In genomic region chr4:77538574-77539157, GRCh38 we compare ENCODE assay signal across 9 cellular contexts.
A peak's percentile ranks its signal among the peaks of the same experiment; 100 is the strongest.
DNase-seq lines count a peak whose midpoint lies in the region; ATAC-seq, FAIRE-seq and TF ChIP-seq lines count a peak whose summit lies in the region.
"Had no signal": no experiment of that assay in that cellular context is flagged by ENCODE, and none has a peak within 500 bp of the region (broad histone marks: within the 10 kb centered on the region; RNA-seq: fewer than 3 reads in every experiment).

No MANE protein-coding gene starts in this region.

- peak; percentile 89 for FAIRE-seq in urothelium cell line (lab: Jason Lieb, UNC)

- TF ChIP-seq CTCF in left ventricle myocardium inferior (IDR thresholded peaks at IDR 0.05; ENCODE audit: borderline replicate concordance) (no peak), right atrium auricular region (IDR thresholded peaks at IDR 0.05) (no peak)

- H3K27me3 Mint-ChIP-seq in activated T-helper 17 cell treated with anti-CD3 and anti-CD28 coated beads, Interleukin-2, amount 50 U/mL, for 72 hours = peaks cover 13% of the 10 kb centered on the region

- peaks cover 7% of the 10 kb centered on the region for H3K9me3 ChIP-seq in left ventricle myocardium inferior (replicated peaks)
- no peaks in the 10 kb centered on the region for H3K9me3 ChIP-seq in right atrium auricular region

- no peak for ATAC-seq in activated T-helper 17 cell treated with anti-CD3 and anti-CD28 coated beads, Interleukin-2, amount 50 U/mL, for 72 hours (replicated peaks)
- ATAC-seq in GM18909 (IDR thresholded peaks at IDR 0.05; ENCODE audit: poor library complexity, unreplicated experiment) = no peak

- peak overlapping the region; percentile 44 for H3K27ac Mint-ChIP-seq in activated T-helper 17 cell treated with anti-CD3 and anti-CD28 coated beads, Interleukin-2, amount 50 U/mL, for 72 hours

- H3K4me1 ChIP-seq in left ventricle myocardium inferior (peaks cover 10% of the 10 kb centered on the region), right atrium auricular region (peaks cover 0 to 13% of the 10 kb centered on the region in 2 donors)

- H3K27ac ChIP-seq in left ventricle myocardium inferior (replicated peaks) (peak overlapping the region; percentile 12), right atrium auricular region (no peak overlapping the region)

- H3K36me3 ChIP-seq in left ventricle myocardium inferior = no peaks in the 10 kb centered on the region
- H3K36me3 ChIP-seq in right atrium auricular region = no peaks in the 10 kb centered on the region

- DNase-seq in left ventricle myocardium inferior (no peak), right atrium auricular region (ENCODE audit: low spot score) (no peak), kidney glomerular epithelial cell (lab: John Stamatoyannopoulos, UW) (peak; percentile 69), urothelium cell line (ENCODE audit: low spot score) (peak; percentile 74), C1 segment of cervical spinal cord (lab: John Stamatoyannopoulos, UW) (no peak), HuH-7.5 (ENCODE audit: low spot score) (no peak)
- DNase-seq: stimulated activated naive CD4-positive, alpha-beta T cell had no signal

- H3K36me3 Mint-ChIP-seq in activated T-helper 17 cell treated with anti-CD3 and anti-CD28 coated beads, Interleukin-2, amount 50 U/mL, for 72 hours (ENCODE audit: low read depth) = no peaks in the 10 kb centered on the region

- no peak overlapping the region for H3K4me3 Mint-ChIP-seq in activated T-helper 17 cell treated with anti-CD3 and anti-CD28 coated beads, Interleukin-2, amount 50 U/mL, for 72 hours

- H3K4me3 ChIP-seq in left ventricle myocardium inferior (no peak overlapping the region), right atrium auricular region (no peak overlapping the region)

- H3K27me3 ChIP-seq in left ventricle myocardium inferior (ENCODE audit: low read depth) = no peaks in the 10 kb centered on the region
- H3K27me3 ChIP-seq in right atrium auricular region = no peaks in the 10 kb centered on the region

- H3K4me1 Mint-ChIP-seq in activated T-helper 17 cell treated with anti-CD3 and anti-CD28 coated beads, Interleukin-2, amount 50 U/mL, for 72 hours = no peaks in the 10 kb centered on the region

- H3K9me3 Mint-ChIP-seq in activated T-helper 17 cell treated with anti-CD3 and anti-CD28 coated beads, Interleukin-2, amount 50 U/mL, for 72 hours = peaks cover 4% of the 10 kb centered on the region

- intact Hi-C loops in left ventricle myocardium inferior (cut with micrococcal nuclease) = no loop called here

Comparison
In these comparisons a context has a peak if more than half of its experiments do, and no peak if none do; other contexts are left out.
1. DNase-seq: peak in kidney glomerular epithelial cell (single experiment) and urothelium cell line (single experiment); none in left ventricle myocardium inferior (single experiment), right atrium auricular region (single experiment), C1 segment of cervical spinal cord (0 of 14) and HuH-7.5 (single experiment).